8 cellular contexts compared by ENCODE assay signal in the genomic region with DNA sequence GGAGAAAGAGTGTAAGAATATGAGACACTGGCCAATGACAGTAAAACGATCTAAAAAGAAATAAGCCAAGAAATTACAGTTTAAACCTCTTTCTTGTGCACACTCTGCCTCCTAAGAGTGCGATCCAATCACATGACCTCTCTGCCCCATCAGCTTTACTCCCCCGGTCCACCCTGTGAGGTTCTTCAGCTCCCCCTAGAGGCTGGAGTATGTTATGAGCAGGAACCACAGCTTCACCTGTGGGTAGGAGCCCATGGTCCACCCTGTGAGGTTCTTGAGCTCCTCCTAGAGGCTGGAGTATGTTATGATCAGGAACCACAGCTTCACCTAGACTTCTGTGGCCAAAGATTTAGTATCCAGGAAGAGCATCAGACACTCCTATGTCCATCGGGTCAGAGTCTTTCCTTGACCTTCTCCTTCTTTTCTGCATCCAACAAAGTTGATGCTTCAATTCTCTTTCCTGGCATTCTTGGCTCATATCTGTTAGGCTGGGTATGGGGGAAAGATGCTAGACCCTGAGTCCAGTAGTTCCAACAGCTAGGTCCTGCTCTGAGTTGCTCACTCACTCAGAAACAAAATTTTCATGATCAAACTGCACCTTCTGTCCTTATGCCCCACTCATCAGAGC.
DNase-seq lines count a peak whose midpoint lies in the region; ATAC-seq and TF ChIP-seq lines count a peak whose summit lies in the region.

No MANE protein-coding gene starts in this region.

- no peaks in the 10 kb centered on the region for H3K27me3 ChIP-seq in CD4-positive, alpha-beta T cell (ENCODE audit: control insufficient read depth, insufficient read depth, low read length)
- H3K27me3 ChIP-seq in SU-DHL-6 (ENCODE audit: low read length) (no peaks in the 10 kb centered on the region), dorsolateral prefrontal cortex (peaks cover 0 to 24% (median 2%) of the 10 kb centered on the region in 45 donors), mesendoderm (ENCODE audit: insufficient read depth, low read length, poor library complexity) (no peaks in the 10 kb centered on the region), thyroid gland (no peaks in the 10 kb centered on the region)

- H3K4me3 Mint-ChIP-seq in CD4-positive, alpha-beta T cell = no peak overlapping the region

- H2BK5ac ChIP-seq in mesendoderm (ENCODE audit: low read length) = no peak overlapping the region

- H3K9me3 Mint-ChIP-seq in CD4-positive, alpha-beta T cell = no peaks in the 10 kb centered on the region

- H3K9me2 ChIP-seq in SU-DHL-6 (replicated peaks; ENCODE audit: insufficient read depth, low read length) = no peaks in the 10 kb centered on the region

- H2AFZ ChIP-seq in SU-DHL-6 (ENCODE audit: low read depth, low read length, severe bottlenecking) = peak overlapping the region; percentile 58

- DNase-seq in CD4-positive, alpha-beta T cell = peak in 2 of 10 experiments; percentile 2 to 12
- DNase-seq in NCI-H1694 treated with DMSO at 0.1 percent for 48 hours (lab: John Stamatoyannopoulos, UW) (peak; percentile 72), dorsolateral prefrontal cortex (no peak), mesendoderm (peak; percentile 98), thyroid gland (peak; percentile 44 to 47)

- peak; percentile 42 for TF ChIP-seq CTCF in CD4-positive, alpha-beta T cell (IDR thresholded peaks at IDR 0.05)
- TF ChIP-seq CTCF in SU-DHL-6 (IDR thresholded peaks at IDR 0.05; ENCODE audit: insufficient read depth, low read length, poor library complexity, severe bottlenecking) (peak; percentile 97), dorsolateral prefrontal cortex (IDR thresholded peaks at IDR 0.05 in 54 of 56, conservative IDR thresholded peaks at IDR 0.05 in 2 of 56; ENCODE audit: low read depth in 1 of 56, partially characterized antibody in 56 of 56) (peak in 55 of 56 donors; percentile 30 to 72 (median 58)), thyroid gland (IDR thresholded peaks at IDR 0.05) (peak in 5 of 6 experiments; percentile 41 to 78 (median 63))

- intact Hi-C loops in CD4-positive, alpha-beta T cell (cut with DNase I, micrococcal nuclease) = loop anchor here in 1 of 2 experiments (5.0 kb wide), 2 partner anchors 214 to 1086 kb away; no protein-coding TSS in a partner anchor
- intact Hi-C loops in dorsolateral prefrontal cortex (cut with DNase I) = loop anchor here (2.0 kb wide), 2 partner anchors 213 to 215 kb away; no protein-coding TSS in a partner anchor
- intact Hi-C loops in thyroid gland (cut with DNase I) = no loop called here

- no peak overlapping the region for H2AK5ac ChIP-seq in mesendoderm (ENCODE audit: low read length)

- H2BK15ac ChIP-seq in mesendoderm (replicated peaks; ENCODE audit: low read depth) = no peak overlapping the region

- H3K4ac ChIP-seq in mesendoderm (ENCODE audit: low read depth, low read length) = no peak overlapping the region

- H3K56ac ChIP-seq in mesendoderm (ENCODE audit: low read length) = no peak overlapping the region

- no peaks in the 10 kb centered on the region for H3K9me3 ChIP-seq in CD4-positive, alpha-beta T cell (ENCODE audit: control insufficient read depth, low read length)
- H3K9me3 ChIP-seq in SU-DHL-6 (ENCODE audit: insufficient read depth, low read length) (no peaks in the 10 kb centered on the region), thyroid gland (no peaks in the 10 kb centered on the region)

- peak overlapping the region; percentile 9 for H3K4me2 ChIP-seq in SU-DHL-6 (ENCODE audit: low read depth, low read length, poor library complexity, severe bottlenecking)
- H3K4me2 ChIP-seq in mesendoderm (ENCODE audit: low read length) = no peak overlapping the region

- no peak overlapping the region for H2BK120ac ChIP-seq in mesendoderm (ENCODE audit: low read depth, low read length)

- no peaks in the 10 kb centered on the region for H4K20me1 ChIP-seq in SU-DHL-6 (ENCODE audit: low read depth, low read length)

- WGBS in mesendoderm (ENCODE audit: extremely low coverage, insufficient coverage, low lambda C conversion rate) = no CpG with 5 or more reads among the region's 4 CpGs
- 45 to 51% methylated on average over 4 of the region's 4 CpGs for WGBS in thyroid gland, 2 donors

- no peak for TF ChIP-seq POLR2A in thyroid gland (IDR thresholded peaks at IDR 0.05)

- CTCF ChIA-PET in CD4-positive, alpha-beta T cell (lab: Charles Lee) = no interaction called here

- no peak overlapping the region for H3K27ac Mint-ChIP-seq in CD4-positive, alpha-beta T cell

- H3K4me1 Mint-ChIP-seq in CD4-positive, alpha-beta T cell (ENCODE audit: low read depth) = no peaks in the 10 kb centered on the region

- no peak overlapping the region for H4K8ac ChIP-seq in mesendoderm (ENCODE audit: low read depth, low read length)

- H3K9ac ChIP-seq in SU-DHL-6 (ENCODE audit: low read length) = no peak overlapping the region
- H3K9ac ChIP-seq in mesendoderm (ENCODE audit: low read length) = no peak overlapping the region

- H3K4me1 ChIP-seq in mesendoderm (ENCODE audit: control insufficient read depth, low read depth, low read length) (no peaks in the 10 kb centered on the region), thyroid gland (no peaks in the 10 kb centered on the region)

- no peaks in the 10 kb centered on the region for H3K36me3 ChIP-seq in SU-DHL-6 (ENCODE audit: low read length)
- no peaks in the 10 kb centered on the region for H3K36me3 ChIP-seq in mesendoderm (ENCODE audit: control insufficient read depth, insufficient read depth, low read length)
- no peaks in the 10 kb centered on the region for H3K36me3 ChIP-seq in thyroid gland

- H3K18ac ChIP-seq in mesendoderm (ENCODE audit: low read length) = no peak overlapping the region

- H3K79me2 ChIP-seq in SU-DHL-6 (ENCODE audit: insufficient read depth, low read length) (no peaks in the 10 kb centered on the region), mesendoderm (ENCODE audit: control insufficient read depth, insufficient read depth, low read length) (no peaks in the 10 kb centered on the region)

- H3K79me1 ChIP-seq in mesendoderm (ENCODE audit: low read length) = no peaks in the 10 kb centered on the region

- no peaks in the 10 kb centered on the region for H3F3A ChIP-seq in SU-DHL-6 (ENCODE audit: insufficient read depth)

- ATAC-seq in CD4-positive, alpha-beta T cell (ENCODE audit: poor library complexity) = peak; percentile 78
- ATAC-seq in GM18873 (IDR thresholded peaks at IDR 0.05; ENCODE audit: low FRiP score, unreplicated experiment) (peak; percentile 93), HG03045 (IDR thresholded peaks at IDR 0.05; ENCODE audit: unreplicated experiment) (peak; percentile 91)

- no peak overlapping the region for H3K27ac ChIP-seq in CD4-positive, alpha-beta T cell (ENCODE audit: low read depth, low read length)
- H3K27ac ChIP-seq in SU-DHL-6 (ENCODE audit: low read depth, low read length) (no peak overlapping the region), dorsolateral prefrontal cortex (no peak overlapping the region), mesendoderm (ENCODE audit: low read depth, low read length) (no peak overlapping the region), thyroid gland (no peak overlapping the region)

- POLR2A ChIA-PET in CD4-positive, alpha-beta T cell (lab: Charles Lee) = no interaction called here

- no peak overlapping the region for H3K23ac ChIP-seq in mesendoderm (ENCODE audit: low read length)

- H4K5ac ChIP-seq in mesendoderm (ENCODE audit: low read length) = no peak overlapping the region

- H3K4me3 ChIP-seq in SU-DHL-6 (ENCODE audit: insufficient read depth, low read length, poor library complexity, severe bottlenecking) (no peak overlapping the region), dorsolateral prefrontal cortex (no peak overlapping the region), mesendoderm (ENCODE audit: low read length) (no peak overlapping the region), thyroid gland (replicated peaks in 1 of 3) (no peak overlapping the region)

- H3K36me3 Mint-ChIP-seq in CD4-positive, alpha-beta T cell (ENCODE audit: low read depth) = no peaks in the 10 kb centered on the region

- peaks cover 40% of the 10 kb centered on the region for H3K27me3 Mint-ChIP-seq in CD4-positive, alpha-beta T cell

Comparison
In these comparisons a context has a peak if more than half of its experiments do, and no peak if none do; other contexts are left out.
1. DNase-seq: peak in NCI-H1694 treated with DMSO at 0.1 percent for 48 hours (single experiment), mesendoderm (single experiment) and thyroid gland (2 of 2); none in dorsolateral prefrontal cortex (0 of 10).
2. CTCF ChIP-seq: peak in every context shown above with its lines; median percentile 97 in SU-DHL-6; 63 in thyroid gland; 58 in dorsolateral prefrontal cortex; 42 in CD4-positive, alpha-beta T cell.
3. Peak in every context shown above with its lines, with median percentiles within 50 percentile points of each other: ATAC-seq.